2 cellular contexts compared by ENCODE assay signal in the genomic region with DNA sequence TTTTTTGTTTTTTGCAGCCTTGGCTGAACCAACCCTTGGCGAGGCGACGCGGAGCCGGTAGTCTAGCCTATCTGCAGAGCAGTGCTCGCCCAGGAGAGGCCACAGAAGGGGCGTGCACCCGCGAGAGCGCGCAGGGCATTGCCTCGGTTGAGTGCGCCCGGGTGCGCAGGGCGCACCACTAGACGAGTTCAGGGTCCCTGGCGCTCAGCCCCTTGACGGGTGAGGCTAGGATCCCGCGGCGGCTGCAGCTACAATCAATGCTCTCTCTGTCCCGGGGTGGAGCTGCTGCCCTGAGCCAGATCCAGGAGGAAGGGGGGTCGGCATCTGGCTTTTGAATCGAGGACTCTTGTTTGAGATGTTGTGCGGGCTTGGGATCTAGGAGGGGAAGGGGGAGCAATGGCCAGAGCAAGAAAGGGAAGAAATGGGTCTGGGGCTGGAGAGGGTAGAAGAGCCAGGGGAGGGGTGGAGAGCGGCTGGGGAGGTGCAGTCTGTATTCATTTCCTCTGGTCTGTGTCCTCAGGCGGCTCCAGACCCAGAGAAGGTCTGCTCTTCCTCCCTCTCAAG.
TF ChIP-seq lines count a peak whose summit lies in the region.

No MANE protein-coding gene starts in this region.

TF ChIP-seq in A549, 52 proteins besides CTCF, POLR2A, EP300 and RAD21:
- TF ChIP-seq SMC3 (IDR thresholded peaks at IDR 0.05) = no peak
- no peak for TF ChIP-seq CBX8 (IDR thresholded peaks at IDR 0.05)
TF ChIP-seq in A549: peak in this region for 0.

TF ChIP-seq in GM12878, 131 proteins besides CTCF, POLR2A, EP300 and RAD21:
- TF ChIP-seq, protein P1, sequence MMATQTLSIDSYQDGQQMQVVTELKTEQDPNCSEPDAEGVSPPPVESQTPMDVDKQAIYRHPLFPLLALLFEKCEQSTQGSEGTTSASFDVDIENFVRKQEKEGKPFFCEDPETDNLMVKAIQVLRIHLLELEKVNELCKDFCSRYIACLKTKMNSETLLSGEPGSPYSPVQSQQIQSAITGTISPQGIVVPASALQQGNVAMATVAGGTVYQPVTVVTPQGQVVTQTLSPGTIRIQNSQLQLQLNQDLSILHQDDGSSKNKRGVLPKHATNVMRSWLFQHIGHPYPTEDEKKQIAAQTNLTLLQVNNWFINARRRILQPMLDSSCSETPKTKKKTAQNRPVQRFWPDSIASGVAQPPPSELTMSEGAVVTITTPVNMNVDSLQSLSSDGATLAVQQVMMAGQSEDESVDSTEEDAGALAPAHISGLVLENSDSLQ (IDR thresholded peaks at IDR 0.05) = no peak
- TF ChIP-seq PAX8 (IDR thresholded peaks at IDR 0.05) (no peak), PAX5 (IDR thresholded peaks at IDR 0.05; ENCODE audit: borderline replicate concordance, low read depth, low read length) (0 out of 2 replicates have a peak, but pooled peaks have one; percentile 18)
